ENCODE assay signal across 19 cellular contexts in genomic region chr7:153675141-153675540, GRCh38.
"Had no signal": no experiment of that assay in that cellular context is flagged by ENCODE, and none has a peak within 500 bp of the region (broad histone marks: within the 10 kb centered on the region; RNA-seq: fewer than 3 reads in every experiment).

No MANE protein-coding gene starts in this region.

- H3K27ac ChIP-seq: RWPE1 had no signal

- ATAC-seq: HepG2, SK-N-SH treated with all-trans-retinoic acid at 6 μM for 48 hours had no signal

- H3K27me3 ChIP-seq: MG63 had no signal

- DNase-seq: IMR-90, Karpas-422, KG1, MG63, NCI-H1092, NCI-H1436, NCI-H187, NCI-H2029 treated with DMSO at 0.1 percent for 48 hours, NCI-H2171, NCI-H226, NCI-H446, NCI-H510A, NCI-H524 treated with DMSO at 0.1 percent for 48 hours, NCI-H69, NCI-H774, SHP77 had no signal
